In genomic region chr10:45580371-45580770, GRCh38 we compare ENCODE assay signal across 1 cellular context.
TF ChIP-seq lines count a peak whose summit lies in the region.

No MANE protein-coding gene starts in this region.

TF ChIP-seq in SK-N-SH treated with all-trans-retinoic acid at 6 μM for 48 hours, 23 proteins besides CTCF, POLR2A, EP300 and RAD21 (continued from another document):
- TF ChIP-seq PATZ1 (CRISPR knock-in tag; IDR thresholded peaks at IDR 0.05; ENCODE audit: borderline replicate concordance) (no peak), ZNF8 (CRISPR knock-in tag; IDR thresholded peaks at IDR 0.05) (no peak), ZFP30 (CRISPR knock-in tag; IDR thresholded peaks at IDR 0.05) (no peak), SNAI2 (CRISPR knock-in tag; IDR thresholded peaks at IDR 0.05) (no peak), PPARA (CRISPR knock-in tag; IDR thresholded peaks at IDR 0.05; ENCODE audit: borderline replicate concordance) (no peak), ZFP3 (CRISPR knock-in tag; IDR thresholded peaks at IDR 0.05) (no peak), TCF4 (CRISPR knock-in tag; IDR thresholded peaks at IDR 0.05; ENCODE audit: borderline replicate concordance) (no peak), TOX (CRISPR knock-in tag; IDR thresholded peaks at IDR 0.05; ENCODE audit: borderline replicate concordance) (no peak), CREB5 (CRISPR knock-in tag; IDR thresholded peaks at IDR 0.05; ENCODE audit: low read depth) (no peak), BACH2 (CRISPR knock-in tag; IDR thresholded peaks at IDR 0.05; ENCODE audit: borderline replicate concordance) (no peak), OSR1 (CRISPR knock-in tag; IDR thresholded peaks at IDR 0.05) (no peak), CSDC2 (CRISPR knock-in tag; IDR thresholded peaks at IDR 0.05) (no peak), ZC3H10 (CRISPR knock-in tag; IDR thresholded peaks at IDR 0.05) (no peak)
